ENCODE assay signal across 8 cellular contexts in the genomic region with DNA sequence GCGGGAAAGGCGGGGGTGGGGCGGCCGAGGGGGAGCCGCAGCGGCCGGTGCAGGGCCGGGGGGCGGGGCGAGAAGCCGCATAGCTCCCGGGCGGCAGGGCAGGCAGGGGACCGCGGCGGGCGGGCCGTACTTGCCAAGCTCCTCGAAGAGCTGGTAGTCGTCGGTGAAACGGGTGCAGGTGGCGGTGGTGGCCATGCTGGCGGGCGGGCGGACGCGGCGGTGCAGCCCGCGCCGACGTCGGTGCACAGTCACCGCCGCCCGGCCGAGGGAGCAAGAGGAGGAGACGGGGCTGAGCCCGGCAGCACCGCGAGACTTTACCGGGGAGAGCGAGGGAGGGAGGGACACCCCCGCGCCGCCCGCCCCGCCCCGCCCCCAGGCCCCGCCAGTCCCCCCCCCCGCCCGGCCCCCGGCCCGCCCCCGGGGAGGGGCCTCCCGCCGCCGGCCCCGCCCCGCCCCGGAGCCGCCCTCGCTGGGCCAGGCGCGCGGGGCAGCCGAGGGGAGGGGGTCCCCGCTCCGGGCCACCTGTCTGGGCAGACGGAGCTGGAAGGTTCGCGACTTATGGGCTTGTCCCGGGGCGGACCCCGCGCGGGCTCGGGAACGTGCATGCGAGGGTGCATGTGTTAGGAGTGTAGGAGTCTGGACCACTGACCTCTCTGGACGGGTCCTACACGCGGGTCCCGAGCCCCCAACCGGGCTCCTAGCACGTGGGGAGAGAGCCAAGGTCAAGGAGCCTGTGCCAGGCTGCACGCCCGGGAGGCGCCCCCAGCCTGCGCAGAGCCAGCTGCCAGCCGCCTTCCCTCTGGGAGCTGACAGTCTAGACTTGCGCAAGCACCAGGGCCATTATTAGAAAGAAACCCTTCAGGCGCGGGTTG. TPM values are rescaled to one million over a fixed set of nuclear protein-coding genes. Genes with fewer than 3 reads are reported as not detected.
DNase-seq lines count a peak whose midpoint lies in the region; ATAC-seq and TF ChIP-seq lines count a peak whose summit lies in the region.

A gene (minus strand): TSS at position 289 of the 872 bp plus-strand sequence. CDS start 94 bp downstream, at position 195.

- peak within 1 kb of the TSS; percentile 69 for H3K9ac ChIP-seq in ES-I3 (ENCODE audit: low read depth, low read length)

- no peaks in the 10 kb centered on the region for H3K9me2 ChIP-seq in GM23338 (ENCODE audit: insufficient read depth)

- H3K27me3 ChIP-seq in GM23338 (ENCODE audit: insufficient read depth) (peaks cover 7% of the 10 kb centered on the region; the same call in 1 of the 2 replicates), thymus (ENCODE audit: control insufficient read depth, insufficient read depth) (no peaks in the 10 kb centered on the region)

- 3% methylated on average over 95 of the region's 95 CpGs for WGBS in thymus

- H3K36me3 ChIP-seq in ES-I3 (ENCODE audit: insufficient read depth, low read length) (no peaks in the 10 kb centered on the region; the same call in 1 of the 2 replicates), GM23338 (ENCODE audit: insufficient read depth) (no peaks in the 10 kb centered on the region), thymus (ENCODE audit: control insufficient read depth, insufficient read depth) (peaks cover 15% of the 10 kb centered on the region)

- peaks cover 31% of the 10 kb centered on the region; the same call in 1 of the 2 replicates for H4K20me1 ChIP-seq in GM23338 (replicated peaks; ENCODE audit: insufficient read depth)

- TF ChIP-seq CTCF in GM23338 (conservative IDR thresholded peaks at IDR 0.05; ENCODE audit: low read depth in 2 of 2): no peak
- no peak for TF ChIP-seq CTCF in osteocyte (IDR thresholded peaks at IDR 0.05)

- H3K4me3 Mint-ChIP-seq in GM23338 (peak within 1 kb of the TSS; percentile 81), osteocyte (ENCODE audit: unreplicated experiment) (peak within 1 kb of the TSS; percentile 71)
- peak within 1 kb of the TSS; percentile 86 for H3K4me3 Mint-ChIP-seq in activated naive CD4-positive, alpha-beta T cell treated with anti-CD3 and anti-CD28 coated beads, Interleukin-2, amount 50 U/mL, for 24 hours

- H3K4me3 ChIP-seq in GM23338: peak within 1 kb of the TSS; percentile 75
- H3K4me3 ChIP-seq in thymus (ENCODE audit: low read length): peak within 1 kb of the TSS; percentile 85

- H2AFZ ChIP-seq in GM23338: peak within 1 kb of the TSS; percentile 96

- H3K79me2 ChIP-seq in GM23338 (replicated peaks; ENCODE audit: insufficient read depth): peaks cover 34% of the 10 kb centered on the region

- peaks cover 34% of the 10 kb centered on the region for H3K4me1 Mint-ChIP-seq in GM23338
- peaks cover 80% of the 10 kb centered on the region for H3K4me1 Mint-ChIP-seq in activated naive CD4-positive, alpha-beta T cell treated with anti-CD3 and anti-CD28 coated beads, Interleukin-2, amount 50 U/mL, for 24 hours
- H3K4me1 Mint-ChIP-seq in osteocyte (ENCODE audit: unreplicated experiment): peaks cover 48% of the 10 kb centered on the region

- DNase-seq in GM23338 (ENCODE audit: low spot score) (peak; percentile 86), M059J (ENCODE audit: low read depth) (peak; percentile 82), SKM-1 (lab: John Stamatoyannopoulos, UW; ENCODE audit: unreplicated experiment) (peak; percentile 77), glomerular endothelial cell (ENCODE audit: extremely low read depth, low read depth, low spot score) (no peak), osteocyte (ENCODE audit: extremely low spot score, unreplicated experiment) (peak; percentile 92)

- H3K4me2 ChIP-seq in GM23338: peak within 1 kb of the TSS; percentile 92

- H3K27me3 Mint-ChIP-seq in GM23338 (ENCODE audit: insufficient read depth, low read depth, poor library complexity): peaks cover 16% of the 10 kb centered on the region
- H3K27me3 Mint-ChIP-seq in activated naive CD4-positive, alpha-beta T cell treated with anti-CD3 and anti-CD28 coated beads, Interleukin-2, amount 50 U/mL, for 24 hours: no peaks in the 10 kb centered on the region
- H3K27me3 Mint-ChIP-seq in osteocyte (ENCODE audit: unreplicated experiment): no peaks in the 10 kb centered on the region

- ATAC-seq in GM23338: peak; percentile 69

- H3K27ac Mint-ChIP-seq in GM23338 (no peak within 1 kb of the TSS), osteocyte (ENCODE audit: unreplicated experiment) (peak within 1 kb of the TSS; percentile 36)
- peak within 1 kb of the TSS; percentile 90 for H3K27ac Mint-ChIP-seq in activated naive CD4-positive, alpha-beta T cell treated with anti-CD3 and anti-CD28 coated beads, Interleukin-2, amount 50 U/mL, for 24 hours

- no peak within 1 kb of the TSS for H3K27ac ChIP-seq in GM23338 (ENCODE audit: low read depth)
- peak within 1 kb of the TSS; percentile 71 for H3K27ac ChIP-seq in thymus (ENCODE audit: low read depth)

- no peaks in the 10 kb centered on the region for H3K9me3 Mint-ChIP-seq in GM23338
- H3K9me3 Mint-ChIP-seq in activated naive CD4-positive, alpha-beta T cell treated with anti-CD3 and anti-CD28 coated beads, Interleukin-2, amount 50 U/mL, for 24 hours: no peaks in the 10 kb centered on the region
- no peaks in the 10 kb centered on the region for H3K9me3 Mint-ChIP-seq in osteocyte (ENCODE audit: unreplicated experiment)

- H3K36me3 Mint-ChIP-seq in GM23338 (ENCODE audit: low read depth) (peaks cover 31% of the 10 kb centered on the region), osteocyte (ENCODE audit: unreplicated experiment) (peaks cover 10% of the 10 kb centered on the region)
- H3K36me3 Mint-ChIP-seq in activated naive CD4-positive, alpha-beta T cell treated with anti-CD3 and anti-CD28 coated beads, Interleukin-2, amount 50 U/mL, for 24 hours: peaks cover 4% of the 10 kb centered on the region

- H3K4me1 ChIP-seq in ES-I3 (ENCODE audit: insufficient read depth, low read length) (peaks cover 12% of the 10 kb centered on the region), GM23338 (ENCODE audit: insufficient read depth) (peaks cover 4% of the 10 kb centered on the region), thymus (ENCODE audit: control insufficient read depth, insufficient read depth, low read length) (peaks cover 11% of the 10 kb centered on the region)

- peaks cover 13% of the 10 kb centered on the region; the same call in 1 of the 2 replicates for H3F3A ChIP-seq in GM23338 (replicated peaks; ENCODE audit: low read depth)

- H3K9me3 ChIP-seq in ES-I3 (ENCODE audit: control insufficient read depth, insufficient read depth, low read length) (no peaks in the 10 kb centered on the region), thymus (ENCODE audit: control insufficient read depth) (no peaks in the 10 kb centered on the region)

TF ChIP-seq in GM23338, 12 proteins besides CTCF, POLR2A, EP300 and RAD21 (continues in another document):
- no peak for TF ChIP-seq CREB1 (CRISPR knock-in tag; IDR thresholded peaks at IDR 0.05; ENCODE audit: low read depth)
- TF ChIP-seq, protein P1, sequence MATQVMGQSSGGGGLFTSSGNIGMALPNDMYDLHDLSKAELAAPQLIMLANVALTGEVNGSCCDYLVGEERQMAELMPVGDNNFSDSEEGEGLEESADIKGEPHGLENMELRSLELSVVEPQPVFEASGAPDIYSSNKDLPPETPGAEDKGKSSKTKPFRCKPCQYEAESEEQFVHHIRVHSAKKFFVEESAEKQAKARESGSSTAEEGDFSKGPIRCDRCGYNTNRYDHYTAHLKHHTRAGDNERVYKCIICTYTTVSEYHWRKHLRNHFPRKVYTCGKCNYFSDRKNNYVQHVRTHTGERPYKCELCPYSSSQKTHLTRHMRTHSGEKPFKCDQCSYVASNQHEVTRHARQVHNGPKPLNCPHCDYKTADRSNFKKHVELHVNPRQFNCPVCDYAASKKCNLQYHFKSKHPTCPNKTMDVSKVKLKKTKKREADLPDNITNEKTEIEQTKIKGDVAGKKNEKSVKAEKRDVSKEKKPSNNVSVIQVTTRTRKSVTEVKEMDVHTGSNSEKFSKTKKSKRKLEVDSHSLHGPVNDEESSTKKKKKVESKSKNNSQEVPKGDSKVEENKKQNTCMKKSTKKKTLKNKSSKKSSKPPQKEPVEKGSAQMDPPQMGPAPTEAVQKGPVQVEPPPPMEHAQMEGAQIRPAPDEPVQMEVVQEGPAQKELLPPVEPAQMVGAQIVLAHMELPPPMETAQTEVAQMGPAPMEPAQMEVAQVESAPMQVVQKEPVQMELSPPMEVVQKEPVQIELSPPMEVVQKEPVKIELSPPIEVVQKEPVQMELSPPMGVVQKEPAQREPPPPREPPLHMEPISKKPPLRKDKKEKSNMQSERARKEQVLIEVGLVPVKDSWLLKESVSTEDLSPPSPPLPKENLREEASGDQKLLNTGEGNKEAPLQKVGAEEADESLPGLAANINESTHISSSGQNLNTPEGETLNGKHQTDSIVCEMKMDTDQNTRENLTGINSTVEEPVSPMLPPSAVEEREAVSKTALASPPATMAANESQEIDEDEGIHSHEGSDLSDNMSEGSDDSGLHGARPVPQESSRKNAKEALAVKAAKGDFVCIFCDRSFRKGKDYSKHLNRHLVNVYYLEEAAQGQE (IDR thresholded peaks at IDR 0.05; ENCODE audit: unreplicated experiment): no peak

RNA-seq across cellular contexts. Expression of the gene that starts here (rescaled TPM):
- total RNA-seq in GM23338 (2014; rRNA removed; shearing (Covaris generic)): 32.8 and 34.1 TPM in 2 replicates
- polyA plus RNA-seq in GM23338 (2016; fragmentation: Nextera tagmentation; extraction: Ambion mirVana) (30.1 and 30.6 TPM in 2 replicates), thymus (17.2 TPM)
- total RNA-seq in M059J (2014; rRNA removed; shearing (Covaris generic)): 29.3 and 42.2 TPM in 2 replicates
- total RNA-seq in glomerular endothelial cell (24.5 and 28.8 TPM in 2 replicates), osteocyte (37.6 and 38.2 TPM in 2 replicates)
